Comparison of ENCODE assay signal across 14 cellular contexts in genomic region chr11:1352696-1353382, GRCh38.
"Had no signal": no experiment of that assay in that cellular context is flagged by ENCODE, and none has a peak within 500 bp of the region (broad histone marks: within the 10 kb centered on the region; RNA-seq: fewer than 3 reads in every experiment).

No MANE protein-coding gene starts in this region.

- H3K36me3 Mint-ChIP-seq: activated naive CD4-positive, alpha-beta T cell treated with anti-CD3 and anti-CD28 coated beads, Interleukin-2, amount 10 ng/mL, durations not matched to agents 7 days and 5 days had no signal

- ATAC-seq: activated CD4-positive, alpha-beta T cell treated with anti-CD3 and anti-CD28 coated beads for 36 hours; body of pancreas; effector memory CD8-positive, alpha-beta T cell had no signal

- H3K4me1 Mint-ChIP-seq: activated CD4-positive, alpha-beta T cell treated with anti-CD3 and anti-CD28 coated beads for 36 hours; activated naive CD4-positive, alpha-beta T cell treated with anti-CD3 and anti-CD28 coated beads, Interleukin-2, amount 10 ng/mL, durations not matched to agents 7 days and 5 days had no signal

- H3K9me3 Mint-ChIP-seq: activated naive CD4-positive, alpha-beta T cell treated with anti-CD3 and anti-CD28 coated beads, Interleukin-2, amount 10 ng/mL, durations not matched to agents 7 days and 5 days; activated T-helper 1 cell treated with anti-CD3 and anti-CD28 coated beads, Interleukin-12 subunit alpha, Interleukin-12 subunit beta, Interleukin-2, Interleukin-4 antibody, amounts not matched to agents 30 ng/mL and 10 ng/mL and 1 ng/mL, durations not matched to agents 14 hours and 24 hours and 36 hours; dendritic cell treated with granulocyte-macrophage colony-stimulating factor and Interleukin-4, amounts not matched to agents 40 ng/mL and 50 ng/mL, for 4 days; effector memory CD8-positive, alpha-beta T cell had no signal

- H3K27ac Mint-ChIP-seq: activated CD4-positive, alpha-beta T cell treated with anti-CD3 and anti-CD28 coated beads for 36 hours; activated naive CD4-positive, alpha-beta T cell treated with anti-CD3 and anti-CD28 coated beads, Interleukin-2, amount 10 ng/mL, durations not matched to agents 7 days and 5 days; activated T-helper 1 cell treated with anti-CD3 and anti-CD28 coated beads, Interleukin-12 subunit alpha, Interleukin-12 subunit beta, Interleukin-2, Interleukin-4 antibody, amounts not matched to agents 30 ng/mL and 10 ng/mL and 1 ng/mL, durations not matched to agents 14 hours and 24 hours and 36 hours; dendritic cell treated with granulocyte-macrophage colony-stimulating factor and Interleukin-4, amounts not matched to agents 40 ng/mL and 50 ng/mL, for 4 days had no signal

- DNase-seq: activated CD4-positive, alpha-beta T cell treated with anti-CD3 and anti-CD28 coated beads for 36 hours; activated naive CD4-positive, alpha-beta T cell treated with anti-CD3 and anti-CD28 coated beads, Interleukin-2, amount 10 ng/mL, durations not matched to agents 7 days and 5 days; amniotic stem cell; body of pancreas; cerebellar nuclear complex; effector memory CD8-positive, alpha-beta T cell; erythroblast; kidney; left ventricle myocardium inferior; mesenchymal stem cell; T-helper 1 cell; transverse colon had no signal

- H3K4me3 Mint-ChIP-seq: activated CD4-positive, alpha-beta T cell treated with anti-CD3 and anti-CD28 coated beads for 36 hours; activated naive CD4-positive, alpha-beta T cell treated with anti-CD3 and anti-CD28 coated beads, Interleukin-2, amount 10 ng/mL, durations not matched to agents 7 days and 5 days; activated T-helper 1 cell treated with anti-CD3 and anti-CD28 coated beads, Interleukin-12 subunit alpha, Interleukin-12 subunit beta, Interleukin-2, Interleukin-4 antibody, amounts not matched to agents 30 ng/mL and 10 ng/mL and 1 ng/mL, durations not matched to agents 14 hours and 24 hours and 36 hours; dendritic cell treated with granulocyte-macrophage colony-stimulating factor and Interleukin-4, amounts not matched to agents 40 ng/mL and 50 ng/mL, for 4 days; effector memory CD8-positive, alpha-beta T cell had no signal
